ENCODE assay signal across 9 cellular contexts in the genomic region with DNA sequence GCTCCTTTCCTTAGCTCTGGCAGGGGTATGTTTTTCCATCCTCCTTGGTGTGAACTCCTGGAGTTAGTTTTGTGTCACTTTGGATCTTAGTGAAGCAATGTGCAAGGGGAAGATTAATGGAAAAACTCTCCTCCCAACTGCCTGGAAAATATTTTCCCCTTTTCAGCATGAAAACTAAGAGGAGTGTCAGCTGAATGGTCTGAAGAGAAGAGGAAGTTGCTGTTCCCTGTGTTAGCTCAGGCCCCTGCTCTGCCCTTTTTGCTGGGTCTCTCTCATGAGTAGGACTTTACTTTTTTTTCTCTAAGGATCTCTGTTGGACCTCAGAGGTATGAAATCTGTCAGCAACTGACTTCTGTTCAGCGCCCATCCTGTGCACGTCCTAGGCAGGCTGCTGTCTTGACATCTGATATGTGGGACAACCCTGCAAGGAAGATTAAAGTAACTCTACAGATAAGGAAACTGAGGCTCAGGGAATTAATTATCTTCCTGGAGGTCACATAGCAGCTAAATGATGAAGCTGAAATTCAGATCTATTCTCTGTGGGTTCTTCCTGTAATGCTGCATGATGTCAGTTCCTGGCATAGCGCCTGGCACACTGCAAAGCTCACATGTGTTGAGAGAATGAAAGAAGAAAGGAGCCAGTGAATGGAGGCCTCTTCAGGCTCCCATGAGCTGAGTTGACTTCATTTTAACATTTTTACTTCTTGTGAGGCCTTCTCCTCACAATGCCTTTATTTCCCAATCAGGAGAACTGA.
DNase-seq lines count a peak whose midpoint lies in the region; ATAC-seq and TF ChIP-seq lines count a peak whose summit lies in the region.
"Had no signal": no experiment of that assay in that cellular context is flagged by ENCODE, and none has a peak within 500 bp of the region (broad histone marks: within the 10 kb centered on the region; RNA-seq: fewer than 3 reads in every experiment).

No MANE protein-coding gene starts in this region.

- TF ChIP-seq CTCF in choroid plexus epithelial cell (conservative IDR thresholded peaks at IDR 0.05; ENCODE audit: low read depth, low read length): no peak

- no peak overlapping the region for H3K4me3 ChIP-seq in choroid plexus epithelial cell (ENCODE audit: low read depth, low read length)

- no peak for ATAC-seq in GM18873 (IDR thresholded peaks at IDR 0.05; ENCODE audit: low FRiP score, unreplicated experiment)

- peak; percentile 32 for DNase-seq in stimulated activated CD4-positive, alpha-beta T cell treated with anti-CD3 and anti-CD28 coated beads, Interleukin-1b, Interleukin-23, amount 100 ng/mL, for 48 hours
- DNase-seq in stimulated activated CD4-positive, alpha-beta T cell treated with anti-CD3 and anti-CD28 coated beads, Interleukin-4, amount 100 ng/mL, for 24 hours: no peak
- DNase-seq in choroid plexus epithelial cell (ENCODE audit: low read depth) (peak; percentile 97), middle frontal gyrus (ENCODE audit: extremely low spot score, low spot score) (peak; percentile 65), iPS-NIHi11 (ENCODE audit: low spot score) (no peak), OCI-M2 (lab: John Stamatoyannopoulos, UW; ENCODE audit: unreplicated experiment) (no peak)
- no peak for DNase-seq in activated T-cell treated with anti-CD3 and anti-CD28 coated beads, Interleukin-2, amount 50 U/mL, for 48 hours
- DNase-seq: activated B cell treated with CpG ODN at 0.5 μM for 24 hours had no signal

Comparison
In these comparisons a context has a peak if more than half of its experiments do, and no peak if none do; other contexts are left out.
1. DNase-seq: peak in stimulated activated CD4-positive, alpha-beta T cell treated with anti-CD3 and anti-CD28 coated beads, Interleukin-1b, Interleukin-23, amount 100 ng/mL, for 48 hours (single experiment), choroid plexus epithelial cell (single experiment) and middle frontal gyrus (single experiment); none in stimulated activated CD4-positive, alpha-beta T cell treated with anti-CD3 and anti-CD28 coated beads, Interleukin-4, amount 100 ng/mL, for 24 hours (single experiment), iPS-NIHi11 (single experiment), OCI-M2 (single experiment) and activated T-cell treated with anti-CD3 and anti-CD28 coated beads, Interleukin-2, amount 50 U/mL, for 48 hours (0 of 2).